8 cellular contexts compared by ENCODE assay signal in the genomic region with DNA sequence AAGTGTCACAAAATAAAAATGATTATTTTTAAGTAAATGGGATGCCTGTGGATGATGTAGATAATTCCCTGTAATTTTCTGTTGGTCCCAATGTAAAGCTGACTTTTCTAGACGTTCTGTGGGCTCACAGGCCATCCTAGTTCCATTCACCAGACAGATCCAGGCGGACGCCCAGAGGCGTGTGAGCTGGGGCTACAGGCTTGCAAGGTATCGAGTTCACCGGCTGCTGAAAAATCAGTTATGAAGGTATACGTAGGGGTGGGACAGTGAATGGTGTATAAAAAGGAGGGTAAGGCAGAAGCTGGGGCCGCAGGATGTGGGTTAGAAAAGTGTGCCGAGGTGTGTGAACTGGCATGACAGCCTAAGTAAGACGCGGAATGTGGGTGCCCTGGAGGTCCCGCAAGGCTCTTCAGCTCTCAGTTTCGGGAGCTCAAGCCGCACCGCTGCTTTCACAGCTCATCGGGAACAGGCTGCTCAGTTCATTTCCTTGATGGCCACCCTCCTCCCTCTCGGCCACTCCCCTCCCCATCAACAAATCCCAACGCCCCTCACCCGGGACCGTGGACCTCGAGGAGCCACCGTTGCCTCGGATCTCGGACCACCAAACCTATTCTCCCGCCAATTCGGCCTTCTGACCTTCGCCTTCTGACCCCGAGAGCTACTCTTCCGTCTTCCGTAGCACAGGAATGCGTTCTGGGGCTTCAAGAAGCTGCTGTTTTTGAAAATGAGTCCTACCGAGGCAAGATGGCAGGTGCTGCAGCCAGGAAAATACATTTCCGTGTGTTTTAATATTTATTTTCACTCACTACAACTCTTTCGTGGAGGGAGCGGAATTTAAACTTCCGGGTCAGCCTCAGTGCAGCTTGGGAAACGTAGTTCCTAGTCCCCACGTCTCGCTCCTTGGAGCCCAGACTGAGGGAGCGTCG. TPM values are rescaled to one million over a fixed set of nuclear protein-coding genes. Genes with fewer than 3 reads are reported as not detected.
DNase-seq lines count a peak whose midpoint lies in the region; ATAC-seq, FAIRE-seq and TF ChIP-seq lines count a peak whose summit lies in the region.

A gene with protein sequence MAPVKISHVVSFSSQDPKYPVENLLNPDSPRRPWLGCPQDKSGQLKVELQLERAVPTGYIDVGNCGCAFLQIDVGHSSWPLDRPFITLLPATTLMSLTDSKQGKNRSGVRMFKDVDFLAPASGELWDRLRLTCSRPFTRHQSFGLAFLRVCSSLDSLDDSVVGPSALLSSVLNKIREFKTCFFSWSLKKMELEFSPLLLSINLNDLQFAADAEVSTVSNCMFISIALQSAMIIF (minus strand): TSS at position 782 of the 926 bp plus-strand sequence. CDS start 5,241 bp downstream, outside the sequence.

- H3K36me3 ChIP-seq in lower lobe of right lung, result no peaks in the 10 kb centered on the region

- ATAC-seq in HG03432 (IDR thresholded peaks at IDR 0.05; ENCODE audit: unreplicated experiment) (peak; percentile 71), lower lobe of right lung (peak; percentile 93 to 97)

- no peak for FAIRE-seq in GM19239 (lab: Jason Lieb, UNC)

- peak within 1 kb of the TSS; percentile 64 to 99 (median 88) for H3K4me3 ChIP-seq in dorsolateral prefrontal cortex
- H3K4me3 ChIP-seq in lower lobe of right lung, result peak within 1 kb of the TSS; percentile 98

- no peak for TF ChIP-seq CTCF in C4-2B (conservative IDR thresholded peaks at IDR 0.05)
- TF ChIP-seq CTCF in dorsolateral prefrontal cortex (IDR thresholded peaks at IDR 0.05 in 54 of 56, conservative IDR thresholded peaks at IDR 0.05 in 2 of 56; ENCODE audit: low read depth in 1 of 56, partially characterized antibody in 56 of 56), result peak in 8 of 56 donors; percentile 6 to 30 (median 18)
- no peak for TF ChIP-seq CTCF in lower lobe of right lung (IDR thresholded peaks at IDR 0.05)

- no peaks in the 10 kb centered on the region for H3K9me3 ChIP-seq in lower lobe of right lung

- H3K27ac ChIP-seq in C4-2B, result peak within 1 kb of the TSS; percentile 89
- H3K27ac ChIP-seq in dorsolateral prefrontal cortex, result peak within 1 kb of the TSS in 58 of 59 donors; percentile 27 to 96 (median 87)
- H3K27ac ChIP-seq in lower lobe of right lung, result peak within 1 kb of the TSS; percentile 96

- H3K27me3 ChIP-seq in dorsolateral prefrontal cortex, result no peaks in the 10 kb centered on the region
- no peaks in the 10 kb centered on the region for H3K27me3 ChIP-seq in lower lobe of right lung (ENCODE audit: low read depth)

- intact Hi-C loops in dorsolateral prefrontal cortex (cut with DNase I) (loop anchor here (5.0 to 10.0 kb wide), 3 partner anchors 87 to 184 kb away; a partner anchor contains a TSS), lower lobe of right lung (cut with DNase I) (no loop called here)

- peaks cover 40% of the 10 kb centered on the region for H3K4me1 ChIP-seq in lower lobe of right lung

- peak; percentile 44 for DNase-seq in GM19239 (ENCODE audit: insufficient read length, low spot score)
- peak; percentile 95 to 98 for DNase-seq in NCI-H446 (lab: John Stamatoyannopoulos, UW)
- DNase-seq in activated CD4-positive, CD25-positive, alpha-beta regulatory T cell treated with anti-CD3 and anti-CD28 coated beads, Interleukin-2, amount 50 U/mL, for 72 hours, result peak; percentile 63
- peak; percentile 57 to 87 (median 80) for DNase-seq in dorsolateral prefrontal cortex
- peak; percentile 67 for DNase-seq in lower lobe of right lung
- peak; percentile 64 for DNase-seq in stimulated activated CD8-positive, alpha-beta memory T cell treated with anti-CD3 and anti-CD28 coated beads, Interleukin-12 subunit alpha, Interleukin-12 subunit beta, amount 100 ng/mL, for 1 hour (ENCODE audit: low read depth)

RNA-seq across cellular contexts. Expression of the gene that starts here (rescaled TPM):
- total RNA-seq in dorsolateral prefrontal cortex (10 to 100 TPM in 58 of 120 experiments, 1 to 10 TPM in 62; 4.0 to 15.7 (median 9.8) TPM), lower lobe of right lung (9.1 TPM)

Comparison
In these comparisons a context has a peak if more than half of its experiments do, and no peak if none do; other contexts are left out.
1. Peak in every context shown above with its lines: DNase-seq, ATAC-seq, H3K4me3 ChIP-seq and H3K27ac ChIP-seq.
2. DNase-seq: peak in every context shown above with its lines; median percentile 96 in NCI-H446; 80 in dorsolateral prefrontal cortex; 67 in lower lobe of right lung; 64 in stimulated activated CD8-positive, alpha-beta memory T cell treated with anti-CD3 and anti-CD28 coated beads, Interleukin-12 subunit alpha, Interleukin-12 subunit beta, amount 100 ng/mL, for 1 hour; 63 in activated CD4-positive, CD25-positive, alpha-beta regulatory T cell treated with anti-CD3 and anti-CD28 coated beads, Interleukin-2, amount 50 U/mL, for 72 hours; 44 in GM19239.